In genomic region chr2:68643011-68643873, GRCh38 we compare ENCODE assay signal across 8 cellular contexts. TPM values are rescaled to one million over a fixed set of nuclear protein-coding genes. Genes with fewer than 3 reads are reported as not detected.
DNase-seq lines count a peak whose midpoint lies in the region; ATAC-seq, FAIRE-seq and TF ChIP-seq lines count a peak whose summit lies in the region.

TSS of gene PROKR1 (plus strand) at chr2:68643579. CDS start at chr2:68645822, 2,243 bp downstream.

- TF ChIP-seq POLR2A in Peyer's patch (IDR thresholded peaks at IDR 0.05) (no peak), H1 (IDR thresholded peaks at IDR 0.05; ENCODE audit: control extremely low read depth in 1 of 2, low read depth in 2 of 2, low read length in 2 of 2) (0 out of 3 replicates have a peak, but pooled peaks of 1 of the 2 experiments have one; percentile 14), uterus (IDR thresholded peaks at IDR 0.05) (no peak)

- CTCF ChIA-PET in H1 (lab: Charles Lee; ENCODE audit: partially characterized antibody), result interaction anchor here (0.7 to 2.8 kb wide), 5 partner anchors 9 to 283 kb away, joined by 3 to 12 read pairs (median 3); no protein-coding TSS in a partner anchor

- H4K5ac ChIP-seq in H1 (ENCODE audit: insufficient read length, low read depth, low read length), result no peak within 1 kb of the TSS

- H3K4me1 ChIP-seq in Peyer's patch, result peaks cover 0 to 11% (median 4%) of the 10 kb centered on the region in 4 donors
- peaks cover 0 to 5% (median 2%) of the 10 kb centered on the region in 4 experiments; a peak in 5 of 7 replicates for H3K4me1 ChIP-seq in H1 (replicated peaks in 1 of 4; ENCODE audit: control insufficient read depth in 3 of 4, insufficient read depth in 4 of 4, low read length in 3 of 4)
- peaks cover 0 to 10% of the 10 kb centered on the region in 2 donors for H3K4me1 ChIP-seq in uterus

- H3K27ac ChIP-seq in Peyer's patch (no peak within 1 kb of the TSS), H1 (ENCODE audit: low read depth, low read length) (no peak within 1 kb of the TSS), uterus (no peak within 1 kb of the TSS)

- no peaks in the 10 kb centered on the region for H3K9me3 ChIP-seq in Peyer's patch
- H3K9me3 ChIP-seq in H1 (ENCODE audit: insufficient read depth in 2 of 2, low read depth in 1 of 2, low read length in 1 of 2), result 0 out of 4 replicates have a peak, but pooled peaks cover 0 to 3% of the 10 kb centered on the region in 2 experiments
- no peaks in the 10 kb centered on the region for H3K9me3 ChIP-seq in uterus

- FAIRE-seq in H1 (lab: Jason Lieb, UNC), result no peak

- no peak for ATAC-seq in HG03432 (IDR thresholded peaks at IDR 0.05; ENCODE audit: unreplicated experiment)

- POLR2A ChIA-PET in H1 (lab: Charles Lee; ENCODE audit: partially characterized antibody), result interaction anchor here (0.6 to 1.7 kb wide), 5 partner anchors 8 to 176 kb away, joined by 3 to 8 read pairs (median 4); partner anchors contain the start of genes APLF and FBXO48

- no peaks in the 10 kb centered on the region for H3K79me2 ChIP-seq in H1 (ENCODE audit: control insufficient read depth in 1 of 2, insufficient read depth in 2 of 2, low read length in 2 of 2)

- peaks cover 0 to 2% of the 10 kb centered on the region in 2 experiments for H4K20me1 ChIP-seq in H1 (replicated peaks in 1 of 2; ENCODE audit: control insufficient read depth in 1 of 2, insufficient read depth in 2 of 2, low read length in 2 of 2)

- H3K4me3 ChIP-seq in Peyer's patch (peak within 1 kb of the TSS; percentile 14 to 52 (median 45)), H1 (ENCODE audit: extremely low read depth in 1 of 4, insufficient read depth in 2 of 4, low read depth in 3 of 4, low read length in 4 of 4) (peak within 1 kb of the TSS; percentile 53 to 91 (median 73)), uterus (peak within 1 kb of the TSS; percentile 7 to 30)

- no peaks in the 10 kb centered on the region; the same call in 1 of the 2 replicates for H3K23me2 ChIP-seq in H1 (ENCODE audit: low read depth, low read length)

- H2BK120ac ChIP-seq in H1 (replicated peaks; ENCODE audit: low read depth, low read length), result no peak within 1 kb of the TSS

- no peak within 1 kb of the TSS for H3K56ac ChIP-seq in H1 (replicated peaks; ENCODE audit: insufficient read length, low read depth, low read length)

- no peak within 1 kb of the TSS for H3K4ac ChIP-seq in H1 (replicated peaks; ENCODE audit: insufficient read length, low read depth, low read length)

- no peak within 1 kb of the TSS for H3K14ac ChIP-seq in H1 (ENCODE audit: insufficient read length)

- intact Hi-C loops in uterus (cut with DNase I; ENCODE audit: low total_unique reads), result no loop called here

- peaks cover 0 to 9% of the 10 kb centered on the region in 2 donors for H3K27me3 ChIP-seq in Peyer's patch
- peaks cover 2 to 29% (median 16%) of the 10 kb centered on the region in 4 experiments for H3K27me3 ChIP-seq in H1 (replicated peaks in 1 of 4; ENCODE audit: control insufficient read depth in 3 of 4, extremely low read depth in 1 of 4, insufficient read depth in 3 of 4, low read length in 3 of 4)
- H3K27me3 ChIP-seq in uterus, result peaks cover 0 to 3% of the 10 kb centered on the region in 2 donors

- DNase-seq in activated CD8-positive, alpha-beta memory T cell treated with anti-CD3 and anti-CD28 coated beads for 24 hours, result peak; percentile 72
- DNase-seq in activated CD8-positive, alpha-beta memory T cell treated with anti-CD3 and anti-CD28 coated beads, Interleukin-2, amount 50 U/mL, for 4 hours, result no peak
- DNase-seq in Peyer's patch, result peak in 2 of 3 donors; percentile 45 to 56
- DNase-seq in H1 (ENCODE audit: low read depth in 1 of 2, low spot score in 2 of 2), result peak in 1 of 2 experiments; percentile 83
- DNase-seq in mucosa of gallbladder (ENCODE audit: low spot score), result peak; percentile 25
- no peak for DNase-seq in uterus
- DNase-seq in GM20000 (ENCODE audit: low spot score), result no peak

- peak within 1 kb of the TSS; percentile 78 to 95 for H3K4me2 ChIP-seq in H1 (ENCODE audit: insufficient read depth in 1 of 2, low read depth in 2 of 2, low read length in 2 of 2)

- H2AK5ac ChIP-seq in H1 (ENCODE audit: low read depth, low read length), result no peak within 1 kb of the TSS

- H2AFZ ChIP-seq in H1 (ENCODE audit: low read length), result peak within 1 kb of the TSS; percentile 93

- 1% methylated on average over 65 of the region's 86 CpGs; no CpG with 5 or more reads in 1 of the 2 experiments for WGBS in H1 (ENCODE audit: extremely low coverage in 1 of 2, insufficient coverage in 1 of 2, insufficient read length in 1 of 2, insufficient replicate concordance in 2 of 2, low coverage in 1 of 2, low lambda C conversion rate in 2 of 2, missing lambda C conversion rate in 1 of 2), 2 experiments

- peak within 1 kb of the TSS in 3 of 4 experiments; percentile 31 to 84 (median 56); a peak in 6 of 7 replicates for H3K9ac ChIP-seq in H1 (replicated peaks in 1 of 4; ENCODE audit: extremely low read depth in 1 of 4, low read depth in 3 of 4, low read length in 3 of 4)

- H4K8ac ChIP-seq in H1 (ENCODE audit: extremely low read depth, insufficient read depth, low read length), result peak within 1 kb of the TSS; percentile 62

- H2BK5ac ChIP-seq in H1 (ENCODE audit: low read depth, low read length), result no peak within 1 kb of the TSS; the same call in 1 of the 2 replicates

- H3K36me3 ChIP-seq in Peyer's patch (no peaks in the 10 kb centered on the region), H1 (ENCODE audit: control insufficient read depth in 2 of 4, insufficient read depth in 4 of 4, low read length in 3 of 4) (no peaks in the 10 kb centered on the region; a peak in 1 of 8 replicates), uterus (no peaks in the 10 kb centered on the region)

- no peak within 1 kb of the TSS for H3K18ac ChIP-seq in H1 (ENCODE audit: extremely low read depth, low read length)

- no peak within 1 kb of the TSS for H2BK12ac ChIP-seq in H1 (ENCODE audit: low read depth, low read length)

- H2BK15ac ChIP-seq in H1 (ENCODE audit: low read length), result 0 out of 2 replicates have a peak within 1 kb of the TSS, but pooled peaks have one; percentile 14

- TF ChIP-seq CTCF in Peyer's patch (IDR thresholded peaks at IDR 0.05) (no peak), H1 (IDR thresholded peaks at IDR 0.05; ENCODE audit: control extremely low read depth in 1 of 3, insufficient read depth in 1 of 3, low read depth in 1 of 3, low read length in 3 of 3) (no peak), uterus (IDR thresholded peaks at IDR 0.05) (no peak), GM20000 (IDR thresholded peaks at IDR 0.05; ENCODE audit: extremely low read depth, missing control alignments) (no peak)

- no peak within 1 kb of the TSS for H4K91ac ChIP-seq in H1 (replicated peaks; ENCODE audit: insufficient read length, low read length)

- H2BK20ac ChIP-seq in H1 (ENCODE audit: low read length), result no peak within 1 kb of the TSS

- TF ChIP-seq EP300 in H1 (IDR thresholded peaks at IDR 0.05; ENCODE audit: borderline replicate concordance in 1 of 2, low read depth in 2 of 2, low read length in 2 of 2), result no peak

- no peaks in the 10 kb centered on the region for H3K79me1 ChIP-seq in H1 (ENCODE audit: low read depth, low read length)

- no peak within 1 kb of the TSS for H3K23ac ChIP-seq in H1 (ENCODE audit: insufficient read length)

- TF ChIP-seq RAD21 in H1 (IDR thresholded peaks at IDR 0.05 in 1 of 2, conservative IDR thresholded peaks at IDR 0.05 in 1 of 2; ENCODE audit: low read depth in 2 of 2, low read length in 2 of 2), result no peak; a peak in 1 of 4 replicates

TF ChIP-seq in H1, 55 proteins besides CTCF, POLR2A, EP300 and RAD21 (continues in another document):
- TF ChIP-seq RNF2 (IDR thresholded peaks at IDR 0.05; ENCODE audit: borderline replicate concordance, low read depth, low read length, missing control alignments, poor library complexity, severe bottlenecking) (no peak), KDM4A (IDR thresholded peaks at IDR 0.05; ENCODE audit: low read depth, low read length, severe bottlenecking) (peak; percentile 93), SUZ12 (IDR thresholded peaks at IDR 0.05; ENCODE audit: low read length) (no peak; the same call in 1 of the 2 replicates), GTF2F1 (IDR thresholded peaks at IDR 0.05; ENCODE audit: borderline replicate concordance, low read depth, low read length) (no peak), ASH2L (IDR thresholded peaks at IDR 0.05; ENCODE audit: low read length) (peak; percentile 99), TAF1 (IDR thresholded peaks at IDR 0.05; ENCODE audit: low read depth, low read length) (peak; percentile 65; the same call in 1 of the 2 replicates), CHD1 (IDR thresholded peaks at IDR 0.05; ENCODE audit: low read depth, low read length) (no peak), PHF8 (conservative IDR thresholded peaks at IDR 0.05; ENCODE audit: low read depth, low read length) (peak; percentile 67), E2F6 (IDR thresholded peaks at IDR 0.05) (peak; percentile 90), CTBP2 (IDR thresholded peaks at IDR 0.05; ENCODE audit: borderline replicate concordance, insufficient read depth, insufficient read length, low read length) (peak; percentile 86), EZH2 (IDR thresholded peaks at IDR 0.05; ENCODE audit: low read depth, low read length, severe bottlenecking) (peak; percentile 44), POLR2AphosphoS5 (IDR thresholded peaks at IDR 0.05; ENCODE audit: low read depth, low read length) (peak; percentile 21; the same call in 1 of the 2 replicates), MAX (IDR thresholded peaks at IDR 0.05) (peak; percentile 62; the same call in 1 of the 2 replicates)

RNA-seq across cellular contexts. Expression of gene PROKR1, which starts in this region (rescaled TPM):
- not detected for total RNA-seq in Peyer's patch
- total RNA-seq in H1 (2021; fragmentation: NEBNext Ultra II Directional; extraction: Animal tissue kit (Norgen Biotek cat#: 25700)), result 3.9 and 4.0 TPM in 2 replicates
- polyA plus RNA-seq in H1 (2011; rRNA removed), result 1.3 and 1.8 TPM in 2 replicates
- 1.5 TPM for polyA plus RNA-seq in H1 (2011; cell fraction: cytosol; rRNA removed)
- 1.4 TPM for polyA plus RNA-seq in H1 (2011; cell fraction: nucleus; rRNA removed)
- 2.7 to 3.2 TPM (median 2.9 TPM) in 4 replicates for polyA plus RNA-seq in H1 (2012, experiment 1 of 2)
- polyA plus RNA-seq in H1 (2012, experiment 2 of 2), result 0.91 TPM
- polyA plus RNA-seq in H1 (2013, experiment 1 of 2), result 2.4 TPM
- polyA plus RNA-seq in H1 (2013, experiment 2 of 2), result 2.0 TPM
- polyA minus RNA-seq in H1 (2011; rRNA and poly(A)+ RNA removed), result 6.1 and 8.9 TPM in 2 replicates
- 2.9 TPM for polyA minus RNA-seq in H1 (2011; cell fraction: cytosol; rRNA and poly(A)+ RNA removed)
- polyA minus RNA-seq in H1 (2011; cell fraction: nucleus; rRNA and poly(A)+ RNA removed), result 2.9 TPM
- total RNA-seq in mucosa of gallbladder, result not detected
- total RNA-seq in uterus, result under 1 TPM in 1 of 4 donors, not detected in 3; 0.27 TPM

Comparison
In these comparisons a context has a peak if more than half of its experiments do, and no peak if none do; other contexts are left out.
1. Peak in DNase-seq and H3K4me3 ChIP-seq in Peyer's patch; RNA of the gene not detected or under 1 TPM.
2. Peak in DNase-seq in mucosa of gallbladder; RNA of the gene not detected or under 1 TPM.
3. H3K4me3 ChIP-seq: peak in every context shown above with its lines; median percentile 73 in H1; 45 in Peyer's patch; 18 in uterus.